33 cellular contexts compared by ENCODE assay signal in genomic region chr1:176783281-176783680, GRCh38.
"Had no signal": no experiment of that assay in that cellular context is flagged by ENCODE, and none has a peak within 500 bp of the region (broad histone marks: within the 10 kb centered on the region; RNA-seq: fewer than 3 reads in every experiment).

No MANE protein-coding gene starts in this region.

- H3K27ac ChIP-seq: adrenal gland, ascending aorta, body of pancreas, brain microvascular endothelial cell, breast epithelium, cardiac muscle cell had no signal

- FAIRE-seq: astrocyte, bronchial epithelial cell had no signal

- DNase-seq: activated effector memory CD4-positive, alpha-beta T cell treated with anti-CD3 and anti-CD28 coated beads, Interleukin-2, amount 50 U/mL, for 16 hours; activated effector memory CD4-positive, alpha-beta T cell treated with Interleukin-2 at 50 U/mL for 16 hours; activated gamma-delta T cell; activated gamma-delta T cell treated with Interleukin-2 at 50 U/mL for 16 hours; activated naive CD4-positive, alpha-beta T cell; activated naive CD4-positive, alpha-beta T cell treated with anti-CD3 and anti-CD28 coated beads for 36 hours; activated naive CD4-positive, alpha-beta T cell treated with anti-CD3 and anti-CD28 coated beads, Interleukin-2, amount 10 ng/mL, durations not matched to agents 7 days and 5 days; activated naive CD4-positive, alpha-beta T cell treated with anti-CD3 and anti-CD28 coated beads, Interleukin-2, amount 50 U/mL, for 16 hours; activated naive CD4-positive, alpha-beta T cell treated with Interleukin-2 at 50 U/mL for 16 hours; activated naive CD8-positive, alpha-beta T cell treated with anti-CD3 and anti-CD28 coated beads for 36 hours; activated naive CD8-positive, alpha-beta T cell treated with anti-CD3 and anti-CD28 coated beads, Interleukin-2, amount 10 ng/mL, durations not matched to agents 7 days and 5 days; activated naive CD8-positive, alpha-beta T cell treated with anti-CD3 and anti-CD28 coated beads, Interleukin-2, amount 50 U/mL, for 24 hours; activated T-cell treated with anti-CD3 and anti-CD28 coated beads, Interleukin-2, amount 50 U/mL, for 24 hours; activated T-cell treated with anti-CD3 and anti-CD28 coated beads, Interleukin-2, amount 50 U/mL, for 4 hours; activated T-cell treated with anti-CD3 and anti-CD28 coated beads, Interleukin-2, amount 50 U/mL, for 48 hours; activated T-cell treated with anti-CD3 and anti-CD28 coated beads, Interleukin-2, amount 50 U/mL, for 72 hours; adrenal gland; amniotic stem cell; amygdala; anterior cingulate cortex; aorta; body of pancreas; brain microvascular endothelial cell; caudate nucleus; central memory CD4-positive, alpha-beta T cell; cerebellar nuclear complex had no signal

- H3K9me3 ChIP-seq: adrenal gland, ascending aorta, body of pancreas, breast epithelium had no signal

- H3K36me3 ChIP-seq: adrenal gland, ascending aorta, brain microvascular endothelial cell, breast epithelium, cardiac muscle cell had no signal

- H3K27me3 ChIP-seq: adrenal gland, ascending aorta, body of pancreas, brain microvascular endothelial cell, breast epithelium, cardiac muscle cell had no signal

- ATAC-seq: activated naive CD4-positive, alpha-beta T cell treated with anti-CD3 and anti-CD28 coated beads, Interleukin-2, amount 50 U/mL, for 72 hours; activated naive CD8-positive, alpha-beta T cell treated with anti-CD3 and anti-CD28 coated beads, Interleukin-2, amount 50 U/mL, for 24 hours; activated T-cell treated with anti-CD3 and anti-CD28 coated beads, Interleukin-2, amount 50 U/mL, for 4 hours; activated T-cell treated with anti-CD3 and anti-CD28 coated beads, Interleukin-2, amount 50 U/mL, for 72 hours; activated T-helper 17 cell treated with anti-CD3 and anti-CD28 coated beads, Interleukin-2, amount 50 U/mL, for 72 hours; body of pancreas had no signal

- H3K4me1 ChIP-seq: adrenal gland, ascending aorta, breast epithelium had no signal

- H3K4me3 ChIP-seq: adrenal gland, ascending aorta, body of pancreas, breast epithelium, cardiac muscle cell had no signal
